1 cellular context compared by ENCODE assay signal in the genomic region with DNA sequence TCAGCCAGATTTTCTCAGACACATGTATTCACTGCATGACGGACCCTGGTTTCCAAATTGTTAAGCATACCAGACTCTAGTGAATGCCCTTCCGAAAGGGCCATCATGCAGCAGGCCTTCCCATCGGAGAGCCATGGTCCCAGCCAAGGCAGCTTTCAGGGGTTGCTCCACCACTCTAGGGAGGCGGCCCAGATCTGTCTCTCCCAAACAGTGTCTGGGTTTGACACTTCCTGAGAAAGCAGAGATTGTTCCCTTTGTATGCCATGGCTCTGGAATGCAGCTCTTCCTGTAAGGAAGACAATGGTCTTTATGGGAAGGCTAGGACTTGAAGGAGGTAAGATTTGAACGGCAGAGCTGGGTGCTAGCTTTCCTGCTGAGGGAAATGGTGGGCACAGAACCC.
TF ChIP-seq lines count a peak whose summit lies in the region.

No MANE protein-coding gene starts in this region.

TF ChIP-seq in HepG2, 621 proteins besides CTCF, POLR2A, EP300 and RAD21 (continued from another document):
- TF ChIP-seq, protein P1, sequence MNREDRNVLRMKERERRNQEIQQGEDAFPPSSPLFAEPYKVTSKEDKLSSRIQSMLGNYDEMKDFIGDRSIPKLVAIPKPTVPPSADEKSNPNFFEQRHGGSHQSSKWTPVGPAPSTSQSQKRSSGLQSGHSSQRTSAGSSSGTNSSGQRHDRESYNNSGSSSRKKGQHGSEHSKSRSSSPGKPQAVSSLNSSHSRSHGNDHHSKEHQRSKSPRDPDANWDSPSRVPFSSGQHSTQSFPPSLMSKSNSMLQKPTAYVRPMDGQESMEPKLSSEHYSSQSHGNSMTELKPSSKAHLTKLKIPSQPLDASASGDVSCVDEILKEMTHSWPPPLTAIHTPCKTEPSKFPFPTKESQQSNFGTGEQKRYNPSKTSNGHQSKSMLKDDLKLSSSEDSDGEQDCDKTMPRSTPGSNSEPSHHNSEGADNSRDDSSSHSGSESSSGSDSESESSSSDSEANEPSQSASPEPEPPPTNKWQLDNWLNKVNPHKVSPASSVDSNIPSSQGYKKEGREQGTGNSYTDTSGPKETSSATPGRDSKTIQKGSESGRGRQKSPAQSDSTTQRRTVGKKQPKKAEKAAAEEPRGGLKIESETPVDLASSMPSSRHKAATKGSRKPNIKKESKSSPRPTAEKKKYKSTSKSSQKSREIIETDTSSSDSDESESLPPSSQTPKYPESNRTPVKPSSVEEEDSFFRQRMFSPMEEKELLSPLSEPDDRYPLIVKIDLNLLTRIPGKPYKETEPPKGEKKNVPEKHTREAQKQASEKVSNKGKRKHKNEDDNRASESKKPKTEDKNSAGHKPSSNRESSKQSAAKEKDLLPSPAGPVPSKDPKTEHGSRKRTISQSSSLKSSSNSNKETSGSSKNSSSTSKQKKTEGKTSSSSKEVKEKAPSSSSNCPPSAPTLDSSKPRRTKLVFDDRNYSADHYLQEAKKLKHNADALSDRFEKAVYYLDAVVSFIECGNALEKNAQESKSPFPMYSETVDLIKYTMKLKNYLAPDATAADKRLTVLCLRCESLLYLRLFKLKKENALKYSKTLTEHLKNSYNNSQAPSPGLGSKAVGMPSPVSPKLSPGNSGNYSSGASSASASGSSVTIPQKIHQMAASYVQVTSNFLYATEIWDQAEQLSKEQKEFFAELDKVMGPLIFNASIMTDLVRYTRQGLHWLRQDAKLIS (CRISPR knock-in tag; IDR thresholded peaks at IDR 0.05) = no peak
- TF ChIP-seq ASH2L (IDR thresholded peaks at IDR 0.05; ENCODE audit: insufficient read length, low read depth, low read length) (no peak), ZNF749 (CRISPR knock-in tag; IDR thresholded peaks at IDR 0.05; ENCODE audit: borderline replicate concordance) (no peak)
- TF ChIP-seq, protein P2, sequence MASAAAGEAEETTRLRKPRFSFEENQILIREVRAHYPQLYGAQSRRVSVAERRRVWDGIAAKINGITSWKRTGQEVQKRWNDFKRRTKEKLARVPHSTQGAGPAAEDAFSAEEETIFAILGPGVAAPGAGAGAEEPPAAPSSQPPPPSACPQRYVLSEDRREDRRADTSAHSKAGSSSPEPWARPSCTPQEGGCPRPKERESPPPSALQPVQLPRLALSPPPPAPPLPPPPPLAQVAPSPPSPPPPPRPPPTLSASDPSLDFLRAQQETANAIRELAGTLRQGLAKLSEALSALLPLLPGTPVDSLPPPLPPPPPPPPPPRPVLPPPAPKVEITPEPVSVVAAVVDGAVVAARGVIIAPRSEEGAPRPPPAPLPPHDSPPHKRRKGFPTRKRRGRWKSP (CRISPR knock-in tag; IDR thresholded peaks at IDR 0.05) = no peak
- TF ChIP-seq, protein P3, sequence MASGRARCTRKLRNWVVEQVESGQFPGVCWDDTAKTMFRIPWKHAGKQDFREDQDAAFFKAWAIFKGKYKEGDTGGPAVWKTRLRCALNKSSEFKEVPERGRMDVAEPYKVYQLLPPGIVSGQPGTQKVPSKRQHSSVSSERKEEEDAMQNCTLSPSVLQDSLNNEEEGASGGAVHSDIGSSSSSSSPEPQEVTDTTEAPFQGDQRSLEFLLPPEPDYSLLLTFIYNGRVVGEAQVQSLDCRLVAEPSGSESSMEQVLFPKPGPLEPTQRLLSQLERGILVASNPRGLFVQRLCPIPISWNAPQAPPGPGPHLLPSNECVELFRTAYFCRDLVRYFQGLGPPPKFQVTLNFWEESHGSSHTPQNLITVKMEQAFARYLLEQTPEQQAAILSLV (CRISPR knock-in tag; IDR thresholded peaks at IDR 0.05; ENCODE audit: borderline replicate concordance) = no peak
